In genomic region chr12:4293942-4294505, GRCh38 we compare ENCODE assay signal across 11 cellular contexts. TPM values are rescaled to one million over a fixed set of nuclear protein-coding genes. Genes with fewer than 3 reads are reported as not detected.
A peak's percentile ranks its signal among the peaks of the same experiment; 100 is the strongest.
DNase-seq lines count a peak whose midpoint lies in the region; ATAC-seq lines count a peak whose summit lies in the region.
"Had no signal": no experiment of that assay in that cellular context is flagged by ENCODE, and none has a peak within 500 bp of the region (broad histone marks: within the 10 kb centered on the region; RNA-seq: fewer than 3 reads in every experiment).

No MANE protein-coding gene starts in this region.

- no peak for DNase-seq in activated naive CD4-positive, alpha-beta T cell treated with anti-CD3 and anti-CD28 coated beads for 36 hours
- no peak for DNase-seq in activated naive CD4-positive, alpha-beta T cell treated with Interleukin-2 at 50 U/mL for 16 hours
- DNase-seq in left ventricle myocardium superior (no peak), NCI-H526 (lab: John Stamatoyannopoulos, UW) (no peak)
- no peak for DNase-seq in stimulated activated naive CD8-positive, alpha-beta T cell treated with anti-CD3 and anti-CD28 coated beads, Interleukin-15, Interleukin-2, amounts not matched to agents 100 U/mL and 50 U/mL, for 24 hours
- DNase-seq: DND-41, kidney glomerular epithelial cell, NCI-H187 treated with DMSO at 0.1 percent for 48 hours had no signal

- peaks cover 91% of the 10 kb centered on the region for H3K36me3 Mint-ChIP-seq in activated naive CD4-positive, alpha-beta T cell treated with anti-CD3 and anti-CD28 coated beads for 36 hours (ENCODE audit: low read depth)
- peaks cover 100% of the 10 kb centered on the region for H3K36me3 Mint-ChIP-seq in activated T-helper 17 cell treated with anti-CD3 and anti-CD28 coated beads, Interleukin-2, amount 50 U/mL, for 72 hours (ENCODE audit: low read depth)

- ATAC-seq in activated T-helper 17 cell treated with anti-CD3 and anti-CD28 coated beads, Interleukin-2, amount 50 U/mL, for 72 hours (replicated peaks), result peak; percentile 9
- ATAC-seq in left ventricle myocardium superior (peak; percentile 28), GM21717 (IDR thresholded peaks at IDR 0.05; ENCODE audit: unreplicated experiment) (no peak), HG03039 (IDR thresholded peaks at IDR 0.05; ENCODE audit: unreplicated experiment) (no peak)
- peak; percentile 19 for ATAC-seq in stimulated activated naive CD8-positive, alpha-beta T cell treated with anti-CD3 and anti-CD28 coated beads, Interleukin-15, Interleukin-2, amounts not matched to agents 100 U/mL and 50 U/mL, for 24 hours

- H3K9me3 Mint-ChIP-seq in activated naive CD4-positive, alpha-beta T cell treated with anti-CD3 and anti-CD28 coated beads for 36 hours, result no peaks in the 10 kb centered on the region
- no peaks in the 10 kb centered on the region for H3K9me3 Mint-ChIP-seq in activated T-helper 17 cell treated with anti-CD3 and anti-CD28 coated beads, Interleukin-2, amount 50 U/mL, for 72 hours

- no peaks in the 10 kb centered on the region for H3K27me3 Mint-ChIP-seq in activated naive CD4-positive, alpha-beta T cell treated with anti-CD3 and anti-CD28 coated beads for 36 hours (ENCODE audit: low read depth)
- H3K27me3 Mint-ChIP-seq in activated T-helper 17 cell treated with anti-CD3 and anti-CD28 coated beads, Interleukin-2, amount 50 U/mL, for 72 hours, result no peaks in the 10 kb centered on the region

- H3K4me3 Mint-ChIP-seq in activated naive CD4-positive, alpha-beta T cell treated with anti-CD3 and anti-CD28 coated beads for 36 hours, result peak overlapping the region; percentile 44
- H3K4me3 Mint-ChIP-seq in activated T-helper 17 cell treated with anti-CD3 and anti-CD28 coated beads, Interleukin-2, amount 50 U/mL, for 72 hours, result peak overlapping the region; percentile 72

- intact Hi-C loops in activated naive CD4-positive, alpha-beta T cell treated with anti-CD3 and anti-CD28 coated beads for 36 hours (cut with micrococcal nuclease), result no loop called here
- intact Hi-C loops in left ventricle myocardium superior (cut with micrococcal nuclease), result no loop called here

- peak overlapping the region; percentile 92 for H3K27ac Mint-ChIP-seq in activated naive CD4-positive, alpha-beta T cell treated with anti-CD3 and anti-CD28 coated beads for 36 hours
- peak overlapping the region; percentile 87 for H3K27ac Mint-ChIP-seq in activated T-helper 17 cell treated with anti-CD3 and anti-CD28 coated beads, Interleukin-2, amount 50 U/mL, for 72 hours

- CTCF ChIA-PET in activated naive CD4-positive, alpha-beta T cell treated with anti-CD3 and anti-CD28 coated beads for 36 hours (lab: Charles Lee), result interaction anchor here (0.7 to 1.7 kb wide), 5 partner anchors 17 to 397 kb away, joined by 4 to 8 read pairs (median 4); no protein-coding TSS in a partner anchor

- peaks cover 69% of the 10 kb centered on the region for H3K4me1 Mint-ChIP-seq in activated naive CD4-positive, alpha-beta T cell treated with anti-CD3 and anti-CD28 coated beads for 36 hours (ENCODE audit: low read depth)
- H3K4me1 Mint-ChIP-seq in activated T-helper 17 cell treated with anti-CD3 and anti-CD28 coated beads, Interleukin-2, amount 50 U/mL, for 72 hours, result peaks cover 59% of the 10 kb centered on the region

RNA-seq across cellular contexts. Expression of gene CCND2, which starts 20.5 kb away (rescaled TPM):
- 100 to 1,000 TPM; 486 to 497 TPM for total RNA-seq in activated naive CD4-positive, alpha-beta T cell treated with anti-CD3 and anti-CD28 coated beads for 36 hours
- 100 to 1,000 TPM; 378 to 404 TPM for total RNA-seq in activated T-helper 17 cell treated with anti-CD3 and anti-CD28 coated beads, Interleukin-2, amount 50 U/mL, for 72 hours
- total RNA-seq in left ventricle myocardium superior, result 281 TPM

RNA-seq across cellular contexts. Expression of gene TIGAR, which starts 27.0 kb away (rescaled TPM):
- total RNA-seq in activated naive CD4-positive, alpha-beta T cell treated with anti-CD3 and anti-CD28 coated beads for 36 hours, result 10 to 100 TPM; 10.3 to 12.8 TPM
- total RNA-seq in activated T-helper 17 cell treated with anti-CD3 and anti-CD28 coated beads, Interleukin-2, amount 50 U/mL, for 72 hours, result 10 to 100 TPM in 1 of 2 donors, 1 to 10 TPM in 1; 6.8 to 12.7 TPM
- total RNA-seq in left ventricle myocardium superior, result 14.4 TPM

Comparison
In these comparisons a context has a peak if more than half of its experiments do, and no peak if none do; other contexts are left out.
1. ATAC-seq: peak in activated T-helper 17 cell treated with anti-CD3 and anti-CD28 coated beads, Interleukin-2, amount 50 U/mL, for 72 hours (single experiment), left ventricle myocardium superior (single experiment) and stimulated activated naive CD8-positive, alpha-beta T cell treated with anti-CD3 and anti-CD28 coated beads, Interleukin-15, Interleukin-2, amounts not matched to agents 100 U/mL and 50 U/mL, for 24 hours (single experiment); none in GM21717 (single experiment) and HG03039 (single experiment).